Comparison of ENCODE assay signal across 19 cellular contexts in genomic region chr19:27901078-27901477, GRCh38.
DNase-seq lines count a peak whose midpoint lies in the region; ATAC-seq and TF ChIP-seq lines count a peak whose summit lies in the region.
"Had no signal": no experiment of that assay in that cellular context is flagged by ENCODE, and none has a peak within 500 bp of the region (broad histone marks: within the 10 kb centered on the region; RNA-seq: fewer than 3 reads in every experiment).

No MANE protein-coding gene starts in this region.

- H3K4me3 ChIP-seq in vagina, result no peak overlapping the region
- no peak overlapping the region for H3K4me3 ChIP-seq in foreskin fibroblast (ENCODE audit: low read depth in 1 of 2, low read length in 2 of 2)
- H3K4me3 ChIP-seq: BLaER1 treated with 17β-estradiol and CSF1 and Interleukin-3, amounts not matched to agents 10 nM and 100 nM had no signal

- no peak for TF ChIP-seq CTCF in C4-2B (conservative IDR thresholded peaks at IDR 0.05)
- TF ChIP-seq CTCF in vagina (IDR thresholded peaks at IDR 0.05), result no peak
- TF ChIP-seq CTCF in foreskin fibroblast (IDR thresholded peaks at IDR 0.05; ENCODE audit: low read depth, low read length), result no peak

- H3K36me3 ChIP-seq in vagina, result no peaks in the 10 kb centered on the region
- H3K36me3 ChIP-seq: BLaER1 treated with 17β-estradiol and CSF1 and Interleukin-3, amounts not matched to agents 10 nM and 100 nM had no signal

- TF ChIP-seq POLR2A in vagina (IDR thresholded peaks at IDR 0.05), result no peak

- H3K9me3 ChIP-seq in vagina, result no peaks in the 10 kb centered on the region
- H3K9me3 ChIP-seq: BLaER1 treated with 17β-estradiol and CSF1 and Interleukin-3, amounts not matched to agents 10 nM and 100 nM had no signal

- peak; percentile 68 for ATAC-seq in left lobe of liver
- ATAC-seq in left cardiac atrium, result no peak
- no peak for ATAC-seq in HG02763 (IDR thresholded peaks at IDR 0.05; ENCODE audit: unreplicated experiment)

- no peaks in the 10 kb centered on the region for H3K27me3 ChIP-seq in vagina
- H3K27me3 ChIP-seq: BLaER1 treated with 17β-estradiol and CSF1 and Interleukin-3, amounts not matched to agents 10 nM and 100 nM had no signal

- peak overlapping the region; percentile 56 for H3K27ac ChIP-seq in C4-2B
- no peak overlapping the region for H3K27ac ChIP-seq in vagina
- H3K27ac ChIP-seq: BLaER1 treated with 17β-estradiol and CSF1 and Interleukin-3, amounts not matched to agents 10 nM and 100 nM had no signal

- DNase-seq in Ammon's horn (ENCODE audit: low spot score) (peak; percentile 24), left lobe of liver (ENCODE audit: low spot score) (peak; percentile 48), vagina (ENCODE audit: extremely low spot score in 2 of 2) (peak; percentile 31 to 77), foreskin fibroblast (no peak), left cardiac atrium (no peak)
- DNase-seq: 8988T; ACHN; CD4-positive, alpha-beta memory T cell; CD4-positive, CD25-positive, alpha-beta regulatory T cell; CD8-positive, alpha-beta memory T cell; COR-L47; DMS 273 treated with DMSO at 0.1 percent for 48 hours; DMS153; DMS53; DMS79; GF-D8 had no signal

- no peaks in the 10 kb centered on the region for H3K4me1 ChIP-seq in vagina
- H3K4me1 ChIP-seq: BLaER1 treated with 17β-estradiol and CSF1 and Interleukin-3, amounts not matched to agents 10 nM and 100 nM had no signal

- intact Hi-C loops in vagina (cut with DNase I), result no loop called here
- intact Hi-C loops in left cardiac atrium (cut with DNase I), result no loop called here

Comparison
In these comparisons a context has a peak if more than half of its experiments do, and no peak if none do; other contexts are left out.
1. DNase-seq: peak in Ammon's horn (single experiment), left lobe of liver (single experiment) and vagina (2 of 2); none in foreskin fibroblast (0 of 2) and left cardiac atrium (single experiment).